Comparison of ENCODE assay signal across 8 cellular contexts in genomic region chr2:156437272-156437671, GRCh38.
DNase-seq lines count a peak whose midpoint lies in the region; ATAC-seq and TF ChIP-seq lines count a peak whose summit lies in the region.

No MANE protein-coding gene starts in this region.

- no peaks in the 10 kb centered on the region for H4K20me1 ChIP-seq in MM.1S (ENCODE audit: insufficient read depth, low read length)

- peaks cover 9% of the 10 kb centered on the region; the same call in 1 of the 2 replicates for H3F3A ChIP-seq in MM.1S (ENCODE audit: insufficient read depth, low read length)

- TF ChIP-seq CTCF in MM.1S (IDR thresholded peaks at IDR 0.05; ENCODE audit: low read length) (no peak), cardiac fibroblast (IDR thresholded peaks at IDR 0.05; ENCODE audit: low read depth, low read length) (no peak)

- no peaks in the 10 kb centered on the region for H3K9me2 ChIP-seq in MM.1S (replicated peaks; ENCODE audit: insufficient read depth, low read length)

- ATAC-seq in GM21619 (IDR thresholded peaks at IDR 0.05; ENCODE audit: unreplicated experiment) (peak; percentile 24), GM18873 (IDR thresholded peaks at IDR 0.05; ENCODE audit: low FRiP score, unreplicated experiment) (no peak)

- H3K4me1 ChIP-seq in MM.1S (ENCODE audit: low read length): no peaks in the 10 kb centered on the region
- peaks cover 23% of the 10 kb centered on the region for H3K4me1 ChIP-seq in mucosa of stomach (ENCODE audit: control insufficient read depth, insufficient read depth, low read length)

- peak overlapping the region; percentile 53 for H3K4me2 ChIP-seq in MM.1S (ENCODE audit: low read depth, low read length)

- H3K27ac ChIP-seq in MM.1S (ENCODE audit: low read length): no peak overlapping the region

- H2AFZ ChIP-seq in MM.1S (ENCODE audit: low read length): peak overlapping the region; percentile 97

- H3K9me3 ChIP-seq in MM.1S (replicated peaks; ENCODE audit: insufficient read depth, low read length) (no peaks in the 10 kb centered on the region), mucosa of stomach (ENCODE audit: control insufficient read depth, low read length) (no peaks in the 10 kb centered on the region)

- H3K36me3 ChIP-seq in MM.1S (replicated peaks; ENCODE audit: insufficient read depth, low read length) (no peaks in the 10 kb centered on the region), mucosa of stomach (ENCODE audit: control insufficient read depth, insufficient read depth, low read length) (no peaks in the 10 kb centered on the region)

- H3K9ac ChIP-seq in MM.1S (ENCODE audit: low read length) (peak overlapping the region; percentile 68; the same call in 1 of the 2 replicates), mucosa of stomach (ENCODE audit: low read length) (peak overlapping the region; percentile 98)

- H3K27me3 ChIP-seq in MM.1S (replicated peaks; ENCODE audit: insufficient read depth, low read length) (no peaks in the 10 kb centered on the region), mucosa of stomach (ENCODE audit: control insufficient read depth, insufficient read depth, low read length) (no peaks in the 10 kb centered on the region)

- H3K79me2 ChIP-seq in MM.1S (ENCODE audit: low read length): no peaks in the 10 kb centered on the region

- DNase-seq in GM04504 (ENCODE audit: low read depth): peak; percentile 28
- no peak for DNase-seq in MM.1S
- peak; percentile 56 to 67 for DNase-seq in cardiac fibroblast (ENCODE audit: low read depth in 2 of 2)
- DNase-seq in NCI-H1092 treated with DMSO at 0.1 percent for 48 hours (lab: John Stamatoyannopoulos, UW): no peak
- no peak for DNase-seq in DMS153 treated with DMSO at 0.1 percent for 48 hours (lab: John Stamatoyannopoulos, UW; ENCODE audit: unreplicated experiment)

- H3K4me3 ChIP-seq in MM.1S (ENCODE audit: low read length) (peak overlapping the region; percentile 75), cardiac fibroblast (replicated peaks in 1 of 2; ENCODE audit: low read depth in 2 of 2, low read length in 2 of 2) (peak overlapping the region; percentile 6 to 65), mucosa of stomach (ENCODE audit: low read length) (peak overlapping the region; percentile 37)

Comparison
In these comparisons a context has a peak if more than half of its experiments do, and no peak if none do; other contexts are left out.
1. DNase-seq: peak in GM04504 (single experiment) and cardiac fibroblast (2 of 2); none in MM.1S (single experiment), NCI-H1092 treated with DMSO at 0.1 percent for 48 hours (single experiment) and DMS153 treated with DMSO at 0.1 percent for 48 hours (single experiment).
2. Peak in every context shown above with its lines, with median percentiles within 50 percentile points of each other: H3K4me3 ChIP-seq.